In genomic region chr2:63893163-63893562, GRCh38 we compare ENCODE assay signal across 33 cellular contexts. TPM values are rescaled to one million over a fixed set of nuclear protein-coding genes. Genes with fewer than 3 reads are reported as not detected.
DNase-seq lines count a peak whose midpoint lies in the region; ATAC-seq, FAIRE-seq and TF ChIP-seq lines count a peak whose summit lies in the region.
"Had no signal": no experiment of that assay in that cellular context is flagged by ENCODE, and none has a peak within 500 bp of the region (broad histone marks: within the 10 kb centered on the region; RNA-seq: fewer than 3 reads in every experiment).

No MANE protein-coding gene starts in this region.

- TF ChIP-seq RAD21 in IMR-90 (IDR thresholded peaks at IDR 0.05; ENCODE audit: low read length), result no peak

- no peak overlapping the region for H2BK120ac ChIP-seq in IMR-90 (ENCODE audit: low read depth, low read length)

- H3K4ac ChIP-seq in IMR-90 (ENCODE audit: low read depth, low read length), result no peak overlapping the region

- H2AK9ac ChIP-seq in IMR-90 (replicated peaks; ENCODE audit: low read depth, low read length, poor library complexity), result no peak overlapping the region

- H3K79me1 ChIP-seq in IMR-90 (ENCODE audit: low read depth in 1 of 2, low read length in 2 of 2), result peaks cover 3 to 4% of the 10 kb centered on the region in 2 experiments; a peak in 3 of 4 replicates

- H2AK5ac ChIP-seq in IMR-90 (ENCODE audit: low read depth, low read length), result no peak overlapping the region

- intact Hi-C loops in IMR-90 (cut with micrococcal nuclease) (no loop called here), gastrocnemius medialis (cut with DNase I; ENCODE audit: low total_unique reads) (no loop called here), pancreas (cut with DNase I) (no loop called here)

- H3K4me1 ChIP-seq in IMR-90 (ENCODE audit: control insufficient read depth, insufficient read depth, low read length), result peaks cover 2% of the 10 kb centered on the region; the same call in 1 of the 2 replicates
- H3K4me1 ChIP-seq in gastrocnemius medialis, result peaks cover 10 to 24% of the 10 kb centered on the region in 2 donors
- peaks cover 0 to 16% (median 3%) of the 10 kb centered on the region in 3 donors for H3K4me1 ChIP-seq in pancreas

- no peaks in the 10 kb centered on the region for H3K9me3 Mint-ChIP-seq in activated T-cell treated with anti-CD3 and anti-CD28 coated beads, Interleukin-2, amount 50 U/mL, for 24 hours
- no peaks in the 10 kb centered on the region for H3K9me3 Mint-ChIP-seq in effector memory CD8-positive, alpha-beta T cell
- H3K9me3 Mint-ChIP-seq: activated naive CD4-positive, alpha-beta T cell treated with anti-CD3 and anti-CD28 coated beads for 36 hours; dendritic cell treated with granulocyte-macrophage colony-stimulating factor and Interleukin-4, amounts not matched to agents 40 ng/mL and 50 ng/mL, for 4 days; H9; naive B cell; T-helper 1 cell treated with Interleukin-12 subunit alpha and Interleukin-12 subunit beta and Interleukin-4 antibody, amounts not matched to agents 30 μg/mL and 1 μg/mL, for 36 hours had no signal

- TF ChIP-seq POLR2A in IMR-90 (IDR thresholded peaks at IDR 0.05; ENCODE audit: low read depth, low read length) (no peak), gastrocnemius medialis (IDR thresholded peaks at IDR 0.05) (no peak)

- H4K20me1 ChIP-seq in IMR-90 (ENCODE audit: insufficient read depth, low read length), result no peaks in the 10 kb centered on the region

- H3K9me3 ChIP-seq in IMR-90 (ENCODE audit: control insufficient read depth, insufficient read depth, low read length) (no peaks in the 10 kb centered on the region), gastrocnemius medialis (no peaks in the 10 kb centered on the region), pancreas (no peaks in the 10 kb centered on the region)
- H3K9me3 ChIP-seq: left ventricle myocardium inferior, stomach, tibial nerve had no signal

- no peak overlapping the region; the same call in 1 of the 2 replicates for H4K5ac ChIP-seq in IMR-90 (ENCODE audit: low read depth, low read length)

- POLR2A ChIA-PET in IMR-90 (lab: Charles Lee; ENCODE audit: unreplicated experiment), result no interaction called here

- dilution Hi-C loops in IMR-90 (cut with HindIII; ENCODE audit: low sequenced_read_pairs, unreplicated experiment), result no loop called here

- H3K36me3 ChIP-seq in IMR-90 (ENCODE audit: control insufficient read depth, insufficient read depth, low read length) (peaks cover 18% of the 10 kb centered on the region; the same call in 1 of the 2 replicates), gastrocnemius medialis (peaks cover 0 to 64% of the 10 kb centered on the region in 2 donors), pancreas (peaks cover 0 to 41% (median 5%) of the 10 kb centered on the region in 3 donors)

- no peak overlapping the region for H4K91ac ChIP-seq in IMR-90 (ENCODE audit: insufficient read depth, low read depth, low read length)

- H3K27me3 ChIP-seq in IMR-90 (ENCODE audit: control insufficient read depth, insufficient read depth, low read length), result no peaks in the 10 kb centered on the region
- H3K27me3 ChIP-seq in gastrocnemius medialis, result no peaks in the 10 kb centered on the region
- no peaks in the 10 kb centered on the region for H3K27me3 ChIP-seq in pancreas
- H3K27me3 ChIP-seq: stomach, tibial nerve had no signal

- H2BK20ac ChIP-seq in IMR-90 (ENCODE audit: low read depth, low read length), result no peak overlapping the region

- H3K56ac ChIP-seq in IMR-90 (ENCODE audit: extremely low read depth, insufficient read depth, low read length), result no peak overlapping the region

- H3K36me3 Mint-ChIP-seq in activated T-cell treated with anti-CD3 and anti-CD28 coated beads, Interleukin-2, amount 50 U/mL, for 24 hours (ENCODE audit: low read depth), result peaks cover 79% of the 10 kb centered on the region
- H3K36me3 Mint-ChIP-seq in effector memory CD8-positive, alpha-beta T cell (ENCODE audit: insufficient read depth), result peaks cover 60% of the 10 kb centered on the region

- CTCF ChIA-PET in IMR-90 (lab: Yijun Ruan, JAX), result no interaction called here

- FAIRE-seq in pancreas (lab: Jason Lieb, UNC), result no peak
- FAIRE-seq: GM19239, small intestine had no signal

- DNase-seq in activated T-cell treated with anti-CD3 and anti-CD28 coated beads, Interleukin-2, amount 50 U/mL, for 24 hours, result no peak
- no peak for DNase-seq in activated T-cell treated with anti-CD3 and anti-CD28 coated beads, Interleukin-2, amount 50 U/mL, for 48 hours
- DNase-seq in IMR-90, result peak; percentile 15
- no peak for DNase-seq in effector memory CD8-positive, alpha-beta T cell
- DNase-seq in gastrocnemius medialis, result no peak
- no peak for DNase-seq in pancreas
- no peak for DNase-seq in iPS-NIHi11 (ENCODE audit: low spot score)
- DNase-seq: activated CD4-positive, alpha-beta T cell treated with anti-CD3 and anti-CD28 coated beads for 1 hour; activated CD8-positive, alpha-beta memory T cell treated with anti-CD3 and anti-CD28 coated beads for 24 hours; activated naive CD4-positive, alpha-beta T cell treated with anti-CD3 and anti-CD28 coated beads for 36 hours; activated T-cell treated with anti-CD3 and anti-CD28 coated beads, Interleukin-2, amount 50 U/mL, for 1 hour; aorta; caudate nucleus; GDM1; H9; islet precursor cell; left ventricle myocardium inferior; mesendoderm; naive B cell; NCI-H1105; NCI-H2029; NCI-H345; NCI-H774; small intestine; stimulated activated CD4-positive, alpha-beta T cell treated with anti-CD3 and anti-CD28 coated beads, Interleukin-1b, Interleukin-23, amount 100 ng/mL, for 48 hours; stimulated activated CD8-positive, alpha-beta memory T cell treated with anti-CD3 and anti-CD28 coated beads, Interleukin-4, amount 100 ng/mL, for 48 hours; stomach had no signal

- no peak for ATAC-seq in IMR-90 (ENCODE audit: low read depth)
- ATAC-seq in effector memory CD8-positive, alpha-beta T cell (replicated peaks), result no peak
- ATAC-seq in gastrocnemius medialis, result no peak
- no peak for ATAC-seq in pancreas

- peaks cover 8% of the 10 kb centered on the region for H3K4me1 Mint-ChIP-seq in activated T-cell treated with anti-CD3 and anti-CD28 coated beads, Interleukin-2, amount 50 U/mL, for 24 hours (ENCODE audit: low read depth)
- peaks cover 0 to 9% of the 10 kb centered on the region in 2 donors for H3K4me1 Mint-ChIP-seq in effector memory CD8-positive, alpha-beta T cell (ENCODE audit: low read depth in 2 of 2)
- H3K4me1 Mint-ChIP-seq: B cell had no signal

- no peak overlapping the region for H3K23ac ChIP-seq in IMR-90 (ENCODE audit: low read depth, low read length)

- BruUV-seq in IMR-90 (replicated peaks; lab: Mats Ljungman, UMichigan), result no TSS peak

- H3K4me3 ChIP-seq in IMR-90 (ENCODE audit: insufficient read depth, low read depth, low read length) (no peak overlapping the region), gastrocnemius medialis (no peak overlapping the region), pancreas (no peak overlapping the region)
- H3K4me3 ChIP-seq: left ventricle myocardium inferior, SK-N-MC, stomach, tibial nerve had no signal

- no peak overlapping the region for H3K9ac ChIP-seq in IMR-90 (ENCODE audit: low read depth, low read length)

- H3K9me1 ChIP-seq in IMR-90 (ENCODE audit: insufficient read depth, low read length), result no peaks in the 10 kb centered on the region

- no peak overlapping the region for H3K18ac ChIP-seq in IMR-90 (ENCODE audit: low read depth, low read length)

- H3K4me2 ChIP-seq in IMR-90 (ENCODE audit: low read depth, low read length), result no peak overlapping the region

- H3K4me3 Mint-ChIP-seq in activated T-cell treated with anti-CD3 and anti-CD28 coated beads, Interleukin-2, amount 50 U/mL, for 24 hours, result no peak overlapping the region
- no peak overlapping the region for H3K4me3 Mint-ChIP-seq in effector memory CD8-positive, alpha-beta T cell
- H3K4me3 Mint-ChIP-seq: activated naive CD4-positive, alpha-beta T cell treated with anti-CD3 and anti-CD28 coated beads for 36 hours; B cell; dendritic cell treated with granulocyte-macrophage colony-stimulating factor and Interleukin-4, amounts not matched to agents 40 ng/mL and 50 ng/mL, for 4 days; H9; naive B cell; T-helper 1 cell treated with Interleukin-12 subunit alpha and Interleukin-12 subunit beta and Interleukin-4 antibody, amounts not matched to agents 30 μg/mL and 1 μg/mL, for 36 hours had no signal

- no peak overlapping the region for H2BK5ac ChIP-seq in IMR-90 (ENCODE audit: low read depth, low read length, poor library complexity, severe bottlenecking)

- WGBS in IMR-90 (ENCODE audit: extremely low coverage in 2 of 2, insufficient read length in 1 of 2), 2 experiments, result 46% methylated on average over 1 of the region's 2 CpGs; no CpG with 5 or more reads in 1 of the 2 experiments
- WGBS in pancreas, 2 donors, result 83 to 91% methylated on average over 2 of the region's 2 CpGs

- no peaks in the 10 kb centered on the region for H3K27me3 Mint-ChIP-seq in activated T-cell treated with anti-CD3 and anti-CD28 coated beads, Interleukin-2, amount 50 U/mL, for 24 hours
- H3K27me3 Mint-ChIP-seq in effector memory CD8-positive, alpha-beta T cell, result no peaks in the 10 kb centered on the region
- H3K27me3 Mint-ChIP-seq: B cell; dendritic cell treated with granulocyte-macrophage colony-stimulating factor and Interleukin-4, amounts not matched to agents 40 ng/mL and 50 ng/mL, for 4 days; naive B cell had no signal

- H3K14ac ChIP-seq in IMR-90 (replicated peaks; ENCODE audit: low read depth, low read length), result no peak overlapping the region

- TF ChIP-seq CTCF in IMR-90 (conservative IDR thresholded peaks at IDR 0.05; ENCODE audit: low read depth, low read length) (no peak), gastrocnemius medialis (IDR thresholded peaks at IDR 0.05 in 4 of 5, conservative IDR thresholded peaks at IDR 0.05 in 1 of 5) (no peak), pancreas (IDR thresholded peaks at IDR 0.05) (no peak)

- H3K27ac ChIP-seq in IMR-90 (ENCODE audit: insufficient read depth, low read length) (no peak overlapping the region), gastrocnemius medialis (peak overlapping the region; percentile 14 to 57 (median 41)), pancreas (no peak overlapping the region)
- H3K27ac ChIP-seq: left ventricle myocardium inferior, SK-N-MC, stomach, tibial nerve had no signal

- no peak overlapping the region for H4K8ac ChIP-seq in IMR-90 (ENCODE audit: low read depth in 2 of 2, low read length in 2 of 2)

- H3K27ac Mint-ChIP-seq in activated T-cell treated with anti-CD3 and anti-CD28 coated beads, Interleukin-2, amount 50 U/mL, for 24 hours, result peak overlapping the region; percentile 53
- peak overlapping the region; percentile 10 to 28 for H3K27ac Mint-ChIP-seq in effector memory CD8-positive, alpha-beta T cell
- H3K27ac Mint-ChIP-seq: activated naive CD4-positive, alpha-beta T cell treated with anti-CD3 and anti-CD28 coated beads for 36 hours; B cell; dendritic cell treated with granulocyte-macrophage colony-stimulating factor and Interleukin-4, amounts not matched to agents 40 ng/mL and 50 ng/mL, for 4 days; T-helper 1 cell treated with Interleukin-12 subunit alpha and Interleukin-12 subunit beta and Interleukin-4 antibody, amounts not matched to agents 30 μg/mL and 1 μg/mL, for 36 hours had no signal

- in situ Hi-C loops in IMR-90 (cut with MboI; ENCODE audit: low sequenced_read_pairs) (no loop called here), gastrocnemius medialis (cut with MboI; ENCODE audit: low sequenced_read_pairs in 4 of 4) (loop anchor here in 1 of 4 donors (10.0 to 25.0 kb wide), 2 partner anchors 198 to 306 kb away; partner anchors contain the start of genes MDH1 and WDPCP)

- no peak overlapping the region for H2AFZ ChIP-seq in IMR-90 (replicated peaks; ENCODE audit: low read length, poor library complexity)

- no peak overlapping the region for H2BK15ac ChIP-seq in IMR-90 (ENCODE audit: low read depth, low read length)

RNA-seq across cellular contexts. Expression of gene UGP2, which starts 51.5 kb away (rescaled TPM):
- total RNA-seq in IMR-90 (2012; rRNA removed) (58.8 and 101 TPM in 2 replicates), gastrocnemius medialis (100 to 1,000 TPM; 398 to 784 (median 580) TPM), pancreas (10 to 100 TPM; 40.2 to 73.4 (median 54.4) TPM)
- polyA plus RNA-seq in IMR-90 (2012; rRNA removed) (36.7 and 45.0 TPM in 2 replicates), pancreas (10 to 100 TPM; 30.0 to 47.9 TPM)
- polyA plus RNA-seq in IMR-90 (2012; cell fraction: cytosol; rRNA removed), result 5.2 and 7.8 TPM in 2 replicates
- polyA plus RNA-seq in IMR-90 (2012; cell fraction: nucleus; rRNA removed; ENCODE audit: low replicate concordance), result 2.2 and 18.2 TPM in 2 replicates

Comparison
In these comparisons a context has a peak if more than half of its experiments do, and no peak if none do; other contexts are left out.
1. H3K27ac ChIP-seq: peak in gastrocnemius medialis (4 of 4); none in IMR-90 (single experiment) and pancreas (0 of 4).